In genomic region chr22:36332623-36333331, GRCh38 we compare ENCODE assay signal across 1 cellular context.
TF ChIP-seq lines count a peak whose summit lies in the region.

No MANE protein-coding gene starts in this region.

TF ChIP-seq in IMR-90, 13 proteins besides CTCF, POLR2A, EP300 and RAD21:
- TF ChIP-seq CEBPB (IDR thresholded peaks at IDR 0.05; ENCODE audit: low read depth, low read length) (no peak), NFE2L2 (IDR thresholded peaks at IDR 0.05; ENCODE audit: low read depth, low read length) (no peak), MXI1 (IDR thresholded peaks at IDR 0.05; ENCODE audit: borderline replicate concordance, low read depth, low read length) (peak; percentile 89), FOS (IDR thresholded peaks at IDR 0.05; ENCODE audit: low read depth, low read length) (0 out of 2 replicates have a peak, but pooled peaks have one; percentile 31), ELK1 (IDR thresholded peaks at IDR 0.05; ENCODE audit: borderline replicate concordance, low read depth, low read length) (no peak), SMC3 (IDR thresholded peaks at IDR 0.05; ENCODE audit: low read depth, low read length) (no peak), BHLHE40 (IDR thresholded peaks at IDR 0.05; ENCODE audit: low read depth, low read length) (0 out of 2 replicates have a peak, but pooled peaks have one; percentile 7), CHD1 (IDR thresholded peaks at IDR 0.05; ENCODE audit: low read depth, low read length) (no peak), RFX5 (IDR thresholded peaks at IDR 0.05; ENCODE audit: low read depth, low read length) (no peak), MAFK (IDR thresholded peaks at IDR 0.05; ENCODE audit: low read depth, low read length) (no peak), RCOR1 (IDR thresholded peaks at IDR 0.05; ENCODE audit: insufficient replicate concordance, low read length) (no peak), MAZ (IDR thresholded peaks at IDR 0.05; ENCODE audit: borderline replicate concordance, low read depth, low read length) (0 out of 2 replicates have a peak, but pooled peaks have one; percentile 8)
- TF ChIP-seq, protein P1, sequence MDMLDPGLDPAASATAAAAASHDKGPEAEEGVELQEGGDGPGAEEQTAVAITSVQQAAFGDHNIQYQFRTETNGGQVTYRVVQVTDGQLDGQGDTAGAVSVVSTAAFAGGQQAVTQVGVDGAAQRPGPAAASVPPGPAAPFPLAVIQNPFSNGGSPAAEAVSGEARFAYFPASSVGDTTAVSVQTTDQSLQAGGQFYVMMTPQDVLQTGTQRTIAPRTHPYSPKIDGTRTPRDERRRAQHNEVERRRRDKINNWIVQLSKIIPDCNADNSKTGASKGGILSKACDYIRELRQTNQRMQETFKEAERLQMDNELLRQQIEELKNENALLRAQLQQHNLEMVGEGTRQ (IDR thresholded peaks at IDR 0.05; ENCODE audit: low read depth, low read length): no peak
